In genomic region chr15:74768771-74769342, GRCh38 we compare ENCODE assay signal across 10 cellular contexts. TPM values are rescaled to one million over a fixed set of nuclear protein-coding genes. Genes with fewer than 3 reads are reported as not detected.
DNase-seq lines count a peak whose midpoint lies in the region; ATAC-seq, FAIRE-seq and TF ChIP-seq lines count a peak whose summit lies in the region.
"Had no signal": no experiment of that assay in that cellular context is flagged by ENCODE, and none has a peak within 500 bp of the region (broad histone marks: within the 10 kb centered on the region; RNA-seq: fewer than 3 reads in every experiment).

No MANE protein-coding gene starts in this region.

- POLR2A ChIA-PET in activated CD4-positive, alpha-beta memory T cell treated with anti-CD3 and anti-CD28 coated beads, Interleukin-2, amount 10 ng/mL, durations not matched to agents 7 days and 5 days (lab: Charles Lee), result interaction anchor here (0.7 to 27.8 kb wide), 3 partner anchors 9 to 135 kb away, joined by 3 to 1214 read pairs (median 48); partner anchors contain the start of genes CSK and LMAN1L
- POLR2A ChIA-PET in naive thymus-derived CD8-positive, alpha-beta T cell (lab: Charles Lee), result interaction anchor here (0.7 to 31.0 kb wide), 9 partner anchors 9 to 399 kb away, joined by 3 to 1300 read pairs (median 3); partner anchors contain the start of genes CSK and UBL7

- H3K27me3 ChIP-seq in vagina, result no peaks in the 10 kb centered on the region

- H3K9me3 ChIP-seq in vagina, result no peaks in the 10 kb centered on the region

- H3K9me3 Mint-ChIP-seq in activated CD4-positive, alpha-beta memory T cell treated with anti-CD3 and anti-CD28 coated beads, Interleukin-2, amount 10 ng/mL, durations not matched to agents 7 days and 5 days, result no peaks in the 10 kb centered on the region
- no peaks in the 10 kb centered on the region for H3K9me3 Mint-ChIP-seq in naive thymus-derived CD8-positive, alpha-beta T cell
- H3K9me3 Mint-ChIP-seq: IgD-negative memory B cell had no signal

- H3K4me3 Mint-ChIP-seq in activated CD4-positive, alpha-beta memory T cell treated with anti-CD3 and anti-CD28 coated beads, Interleukin-2, amount 10 ng/mL, durations not matched to agents 7 days and 5 days, result no peak overlapping the region
- peak overlapping the region in 2 of 10 donors; percentile 29 to 50 for H3K4me3 Mint-ChIP-seq in naive thymus-derived CD8-positive, alpha-beta T cell
- H3K4me3 Mint-ChIP-seq: IgD-negative memory B cell had no signal

- no peak overlapping the region for H3K27ac ChIP-seq in vagina

- peaks cover 8% of the 10 kb centered on the region for H3K27me3 Mint-ChIP-seq in activated CD4-positive, alpha-beta memory T cell treated with anti-CD3 and anti-CD28 coated beads, Interleukin-2, amount 10 ng/mL, durations not matched to agents 7 days and 5 days
- peaks cover 0 to 6% (median 1%) of the 10 kb centered on the region in 5 donors for H3K27me3 Mint-ChIP-seq in naive thymus-derived CD8-positive, alpha-beta T cell

- H3K4me1 Mint-ChIP-seq in activated CD4-positive, alpha-beta memory T cell treated with anti-CD3 and anti-CD28 coated beads, Interleukin-2, amount 10 ng/mL, durations not matched to agents 7 days and 5 days, result peaks cover 19% of the 10 kb centered on the region
- peaks cover 7 to 32% (median 28%) of the 10 kb centered on the region in 4 donors for H3K4me1 Mint-ChIP-seq in naive thymus-derived CD8-positive, alpha-beta T cell

- FAIRE-seq in GM18507 (lab: Jason Lieb, UNC), result peak; percentile 81

- H3K4me3 ChIP-seq in vagina, result no peak overlapping the region

- peaks cover 31% of the 10 kb centered on the region for H3K4me1 ChIP-seq in vagina

- DNase-seq in Ammon's horn (ENCODE audit: low spot score) (peak; percentile 73), GM18507 (ENCODE audit: extremely low spot score, insufficient read length, low read depth) (no peak), NCI-H460 (ENCODE audit: extremely low read depth, low read depth) (peak; percentile 65), erythroblast (lab: John Stamatoyannopoulos, UW) (peak; percentile 60 to 77), vagina (ENCODE audit: extremely low spot score in 2 of 2) (no peak)
- DNase-seq in activated CD4-positive, alpha-beta memory T cell treated with anti-CD3 and anti-CD28 coated beads, Interleukin-2, amount 10 ng/mL, durations not matched to agents 7 days and 5 days, result peak; percentile 71
- DNase-seq in naive thymus-derived CD8-positive, alpha-beta T cell, result peak; percentile 42 to 79 (median 62)

- intact Hi-C loops in vagina (cut with DNase I), result loop anchor here (5.0 kb wide), 1 partner anchor 137 kb away; no protein-coding TSS in a partner anchor

- H3K27ac Mint-ChIP-seq in activated CD4-positive, alpha-beta memory T cell treated with anti-CD3 and anti-CD28 coated beads, Interleukin-2, amount 10 ng/mL, durations not matched to agents 7 days and 5 days, result no peak overlapping the region
- peak overlapping the region in 3 of 10 donors; percentile 10 to 63 (median 16) for H3K27ac Mint-ChIP-seq in naive thymus-derived CD8-positive, alpha-beta T cell

- TF ChIP-seq POLR2A in erythroblast (IDR thresholded peaks at IDR 0.05; ENCODE audit: low read length), result no peak
- no peak for TF ChIP-seq POLR2A in vagina (IDR thresholded peaks at IDR 0.05)

- no peaks in the 10 kb centered on the region for H3K36me3 Mint-ChIP-seq in activated CD4-positive, alpha-beta memory T cell treated with anti-CD3 and anti-CD28 coated beads, Interleukin-2, amount 10 ng/mL, durations not matched to agents 7 days and 5 days (ENCODE audit: low read depth)
- H3K36me3 Mint-ChIP-seq in naive thymus-derived CD8-positive, alpha-beta T cell, result no peaks in the 10 kb centered on the region
- H3K36me3 Mint-ChIP-seq: IgD-negative memory B cell had no signal

- H3K36me3 ChIP-seq in vagina, result no peaks in the 10 kb centered on the region

- peak; percentile 52 to 55 for ATAC-seq in naive thymus-derived CD8-positive, alpha-beta T cell
- ATAC-seq in GM19397 (IDR thresholded peaks at IDR 0.05; ENCODE audit: unreplicated experiment), result no peak

- CTCF ChIA-PET in activated CD4-positive, alpha-beta memory T cell treated with anti-CD3 and anti-CD28 coated beads, Interleukin-2, amount 10 ng/mL, durations not matched to agents 7 days and 5 days (lab: Charles Lee), result interaction anchor here (0.6 to 25.7 kb wide), 39 partner anchors 9 to 844 kb away, joined by 3 to 1235 read pairs (median 4); partner anchors contain the start of genes CSK, CYP1A1, CYP1A2 and EDC3

- TF ChIP-seq CTCF in vagina (IDR thresholded peaks at IDR 0.05), result peak; percentile 73 to 87 (median 84)

RNA-seq across cellular contexts. Expression of gene CSK, which starts 13.0 kb away (rescaled TPM):
- total RNA-seq in NCI-H460 (2014; rRNA removed; shearing (Covaris generic)), result 22.4 and 26.7 TPM in 2 replicates
- polyA plus RNA-seq in NCI-H460 (2014; cell fraction: nucleus; rRNA removed), result 55.9 and 91.6 TPM in 2 replicates
- 100 to 1,000 TPM; 330 to 341 TPM for total RNA-seq in activated CD4-positive, alpha-beta memory T cell treated with anti-CD3 and anti-CD28 coated beads, Interleukin-2, amount 10 ng/mL, durations not matched to agents 7 days and 5 days
- total RNA-seq in naive thymus-derived CD8-positive, alpha-beta T cell, result 100 to 1,000 TPM; 220 TPM
- polyA plus RNA-seq in naive thymus-derived CD8-positive, alpha-beta T cell, result 100 to 1,000 TPM in 1 of 3 donors, 10 to 100 TPM in 2; 70.8 to 124 (median 79.8) TPM
- total RNA-seq in vagina, result 26.3 TPM

RNA-seq across cellular contexts. Expression of gene CYP1A2, which starts 20.2 kb away (rescaled TPM):
- total RNA-seq in NCI-H460 (2014; rRNA removed; shearing (Covaris generic)), result not detected in 2 replicates
- polyA plus RNA-seq in NCI-H460 (2014; cell fraction: nucleus; rRNA removed), result not detected in 2 replicates
- total RNA-seq in activated CD4-positive, alpha-beta memory T cell treated with anti-CD3 and anti-CD28 coated beads, Interleukin-2, amount 10 ng/mL, durations not matched to agents 7 days and 5 days, result not detected
- total RNA-seq in naive thymus-derived CD8-positive, alpha-beta T cell, result not detected
- polyA plus RNA-seq in naive thymus-derived CD8-positive, alpha-beta T cell, result not detected
- total RNA-seq in vagina, result not detected
- total RNA-seq: renal cortical epithelial cell had no signal
- polyA plus RNA-seq: IgD-negative memory B cell had no signal

RNA-seq across cellular contexts. Expression of gene CYP1A1, which starts 43.5 kb away (rescaled TPM):
- total RNA-seq in NCI-H460 (2014; rRNA removed; shearing (Covaris generic)), result not detected in 2 replicates
- 0.93 TPM in 1 of 2 replicates, not detected in the other for polyA plus RNA-seq in NCI-H460 (2014; cell fraction: nucleus; rRNA removed)
- total RNA-seq in activated CD4-positive, alpha-beta memory T cell treated with anti-CD3 and anti-CD28 coated beads, Interleukin-2, amount 10 ng/mL, durations not matched to agents 7 days and 5 days, result 1 to 10 TPM; 2.0 to 2.1 TPM
- total RNA-seq in naive thymus-derived CD8-positive, alpha-beta T cell, result under 1 TPM; 0.18 to 0.27 TPM
- polyA plus RNA-seq in naive thymus-derived CD8-positive, alpha-beta T cell, result not detected
- total RNA-seq in vagina, result 1.5 TPM
- total RNA-seq: renal cortical epithelial cell had no signal
- polyA plus RNA-seq: IgD-negative memory B cell had no signal

RNA-seq across cellular contexts. Expression of gene LMAN1L, which starts 43.8 kb away (rescaled TPM):
- total RNA-seq in NCI-H460 (2014; rRNA removed; shearing (Covaris generic)), result not detected in 2 replicates
- polyA plus RNA-seq in NCI-H460 (2014; cell fraction: nucleus; rRNA removed), result not detected in 2 replicates
- under 1 TPM; 0.48 to 0.63 TPM for total RNA-seq in activated CD4-positive, alpha-beta memory T cell treated with anti-CD3 and anti-CD28 coated beads, Interleukin-2, amount 10 ng/mL, durations not matched to agents 7 days and 5 days
- total RNA-seq in naive thymus-derived CD8-positive, alpha-beta T cell, result under 1 TPM; 0.57 to 0.80 TPM
- polyA plus RNA-seq in naive thymus-derived CD8-positive, alpha-beta T cell, result not detected
- total RNA-seq in vagina, result not detected
- total RNA-seq: renal cortical epithelial cell had no signal
- polyA plus RNA-seq: IgD-negative memory B cell had no signal

RNA-seq across cellular contexts. Expression of gene CPLX3, which starts 57.6 kb away (rescaled TPM):
- 0.07 TPM in 1 of 2 replicates, not detected in the other for total RNA-seq in NCI-H460 (2014; rRNA removed; shearing (Covaris generic))
- not detected in 2 replicates for polyA plus RNA-seq in NCI-H460 (2014; cell fraction: nucleus; rRNA removed)
- under 1 TPM in 1 of 2 experiments, not detected in 1; 0.18 TPM for total RNA-seq in activated CD4-positive, alpha-beta memory T cell treated with anti-CD3 and anti-CD28 coated beads, Interleukin-2, amount 10 ng/mL, durations not matched to agents 7 days and 5 days
- under 1 TPM; 0.39 to 0.44 TPM for total RNA-seq in naive thymus-derived CD8-positive, alpha-beta T cell
- not detected for polyA plus RNA-seq in naive thymus-derived CD8-positive, alpha-beta T cell
- total RNA-seq in vagina, result not detected
- total RNA-seq: renal cortical epithelial cell had no signal
- polyA plus RNA-seq: IgD-negative memory B cell had no signal

Comparison
In these comparisons a context has a peak if more than half of its experiments do, and no peak if none do; other contexts are left out.
1. DNase-seq: peak in Ammon's horn (single experiment), NCI-H460 (single experiment), activated CD4-positive, alpha-beta memory T cell treated with anti-CD3 and anti-CD28 coated beads, Interleukin-2, amount 10 ng/mL, durations not matched to agents 7 days and 5 days (single experiment), erythroblast (2 of 2) and naive thymus-derived CD8-positive, alpha-beta T cell (10 of 10); none in GM18507 (single experiment) and vagina (0 of 2).